In genomic region chr9:128648206-128648605, GRCh38 we compare ENCODE assay signal across 7 cellular contexts. TPM values are rescaled to one million over a fixed set of nuclear protein-coding genes. Genes with fewer than 3 reads are reported as not detected.
DNase-seq lines count a peak whose midpoint lies in the region; ATAC-seq, FAIRE-seq and TF ChIP-seq lines count a peak whose summit lies in the region.
"Not testable (repeated sequence)": the region's sequence is repeated elsewhere in the genome, so short reads cannot be mapped to it uniquely, and the experiment has no call there.

No MANE protein-coding gene starts in this region.

- not testable (repeated sequence) for H3K4me1 ChIP-seq in endothelial cell of umbilical vein (ENCODE audit: control insufficient read depth, extremely low read depth, insufficient read depth, low read length); HepG2 (ENCODE audit: insufficient read depth, low read length)

- not testable (repeated sequence) for BruUV-seq in endothelial cell of umbilical vein (replicated peaks; lab: Mats Ljungman, UMichigan); HepG2 (replicated peaks; lab: Mats Ljungman, UMichigan)

- not testable (repeated sequence) for TF ChIP-seq POLR2A in endothelial cell of umbilical vein (IDR thresholded peaks at IDR 0.05; ENCODE audit: low read depth, low read length); HepG2 (IDR thresholded peaks at IDR 0.05; ENCODE audit: insufficient read depth in 1 of 2, low read depth in 2 of 2, low read length in 2 of 2)

- not testable (repeated sequence) for TF ChIP-seq EP300 in HepG2 (IDR thresholded peaks at IDR 0.05; ENCODE audit: low read depth in 2 of 2, low read length in 2 of 2); HepG2 (CRISPR knock-in tag; IDR thresholded peaks at IDR 0.05; ENCODE audit: borderline replicate concordance)

- TF ChIP-seq CTCF in GM06990 (IDR thresholded peaks at IDR 0.05; ENCODE audit: insufficient read depth, low read length, poor library complexity, severe bottlenecking) (peak; percentile 22), endothelial cell of umbilical vein (IDR thresholded peaks at IDR 0.05; ENCODE audit: extremely low read depth in 1 of 2, insufficient read depth in 1 of 2, low read depth in 1 of 2, low read length in 2 of 2) (peak in 1 of 2 donors; percentile 35), HepG2 (CRISPR knock-in tag; IDR thresholded peaks at IDR 0.05) (peak; percentile 78)

- in situ Hi-C loops in HepG2 (cut with HindIII; ENCODE audit: extremely low pct_ligation_motif_present, low pct_unique_long_range_greater_than_20kb), result not testable (repeated sequence)

- CTCF ChIA-PET in endothelial cell of umbilical vein (lab: Charles Lee) (interaction anchor here (0.6 to 1.7 kb wide), 9 partner anchors 9 to 227 kb away, joined by 3 to 6 read pairs (median 3); partner anchors contain the start of genes DYNC2I2 and ENDOG), HepG2 (lab: Yijun Ruan, JAX; ENCODE audit: low intra/inter-chr PET ratio, low total read pairs) (interaction anchor here (0.7 to 1.3 kb wide), 4 partner anchors 13 to 279 kb away, joined by 3 to 7 read pairs (median 4); partner anchors contain the start of gene PKN3)

- WGBS in HepG2 (ENCODE audit: low lambda C conversion rate), result 90% methylated on average over 7 of the region's 9 CpGs

- POLR2A ChIA-PET in endothelial cell of umbilical vein (lab: Charles Lee) (interaction anchor here (0.7 kb wide), 1 partner anchor 90 kb away, joined by 4 read pairs; no protein-coding TSS in a partner anchor), HepG2 (lab: Yijun Ruan, JAX) (interaction anchor here (0.7 kb wide), 1 partner anchor 170 kb away, joined by 3 read pairs; the partner anchor contains the start of gene ENDOG)

- not testable (repeated sequence) for H3K4me3 ChIP-seq in GM06990 (replicated peaks; ENCODE audit: low read depth, low read length); endothelial cell of umbilical vein (replicated peaks in 1 of 3; ENCODE audit: insufficient read depth in 1 of 3, low read depth in 1 of 3, low read length in 3 of 3); HepG2 (replicated peaks in 1 of 3; ENCODE audit: insufficient read depth in 1 of 3, low read depth in 2 of 3, low read length in 3 of 3)

- dilution Hi-C loops in endothelial cell of umbilical vein (cut with MboI; ENCODE audit: extremely low pct_ligation_motif_present, low sequenced_read_pairs), result not testable (repeated sequence)

- H3K9me1 ChIP-seq in endothelial cell of umbilical vein (replicated peaks; ENCODE audit: control insufficient read depth, extremely low read depth, insufficient read depth, low read length), result not testable (repeated sequence)

- not testable (repeated sequence) for H3K27me3 ChIP-seq in GM06990 (replicated peaks; ENCODE audit: control insufficient read depth, insufficient read depth, low read length); endothelial cell of umbilical vein (ENCODE audit: control insufficient read depth in 2 of 2, insufficient read depth in 2 of 2, low read length in 2 of 2); HepG2 (ENCODE audit: control insufficient read depth in 1 of 2, insufficient read depth in 2 of 2, low read length in 2 of 2)

- peak; percentile 67 for FAIRE-seq in endothelial cell of umbilical vein (lab: Jason Lieb, UNC)
- not testable (repeated sequence) for FAIRE-seq in HepG2 (lab: Jason Lieb, UNC)

- DNase-seq in GM06990 (ENCODE audit: extremely low read depth, insufficient read length), result not testable (repeated sequence)
- DNase-seq in NCI-H748 (lab: John Stamatoyannopoulos, UW; ENCODE audit: unreplicated experiment) (peak; percentile 30), endothelial cell of umbilical vein (ENCODE audit: low read depth, low spot score) (peak; percentile 46), HepG2 (ENCODE audit: low spot score) (peak; percentile 40)
- DNase-seq in activated CD4-positive, CD25-positive, alpha-beta regulatory T cell (lab: John Stamatoyannopoulos, UW), result peak; percentile 29 to 59 (median 44)
- DNase-seq in activated T-helper 9 cell treated with anti-CD3 and anti-CD28 coated beads, Interleukin-2, amount 50 U/mL, for 16 hours (ENCODE audit: low read depth), result peak; percentile 46
- peak; percentile 73 to 79 for DNase-seq in stimulated activated CD4-positive, alpha-beta T cell treated with anti-CD3 and anti-CD28 coated beads, Interleukin-2, amount 100 ng/mL, for 24 hours

- not testable (repeated sequence) for H3K79me2 ChIP-seq in endothelial cell of umbilical vein (ENCODE audit: control insufficient read depth, insufficient read depth, low read length); HepG2 (ENCODE audit: insufficient read depth, low read length)

- intact Hi-C loops in endothelial cell of umbilical vein (cut with micrococcal nuclease); HepG2 (cut with micrococcal nuclease; ENCODE audit: unreplicated experiment): not testable (repeated sequence)

- H3K27ac ChIP-seq in endothelial cell of umbilical vein (ENCODE audit: insufficient read depth, low read depth, low read length); HepG2 (ENCODE audit: extremely low read length, insufficient read depth, low read length): not testable (repeated sequence)

- not testable (repeated sequence) for H3K9me3 ChIP-seq in endothelial cell of umbilical vein (replicated peaks; ENCODE audit: control insufficient read depth, insufficient read depth, low read length); HepG2 (ENCODE audit: low read length)

- not testable (repeated sequence) for H4K20me1 ChIP-seq in endothelial cell of umbilical vein (replicated peaks; ENCODE audit: control insufficient read depth, extremely low read depth, insufficient read depth, low read length); HepG2 (ENCODE audit: insufficient read depth, low read length)

- peak; percentile 94 for ATAC-seq in HepG2

- not testable (repeated sequence) for H3K4me2 ChIP-seq in endothelial cell of umbilical vein (ENCODE audit: insufficient read depth, low read length); HepG2 (ENCODE audit: low read depth, low read length)

- not testable (repeated sequence) for H2AFZ ChIP-seq in endothelial cell of umbilical vein (ENCODE audit: low read depth, low read length); HepG2 (ENCODE audit: low read length)

- H3K36me3 ChIP-seq in GM06990 (ENCODE audit: control insufficient read depth, insufficient read depth, low read length); endothelial cell of umbilical vein (ENCODE audit: control insufficient read depth in 2 of 2, extremely low read depth in 1 of 2, insufficient read depth in 2 of 2, low read length in 2 of 2); HepG2 (replicated peaks in 1 of 2; ENCODE audit: control insufficient read depth in 1 of 2, insufficient read depth in 2 of 2, low read length in 2 of 2): not testable (repeated sequence)

- H3K9ac ChIP-seq in endothelial cell of umbilical vein (replicated peaks; ENCODE audit: extremely low read depth, insufficient read depth, low read length); HepG2 (ENCODE audit: insufficient read depth, low read depth, low read length): not testable (repeated sequence)

- TF ChIP-seq RAD21 in HepG2 (CRISPR knock-in tag; IDR thresholded peaks at IDR 0.05), result peak; percentile 87

RNA-seq across cellular contexts. Expression of gene DYNC2I2, which starts 8.4 kb away (rescaled TPM):
- total RNA-seq in endothelial cell of umbilical vein, result 68.5 and 73.6 TPM in 2 replicates
- polyA plus RNA-seq in endothelial cell of umbilical vein, result 82.6 and 88.5 TPM in 2 replicates
- 56.2 and 80.5 TPM in 2 replicates for polyA plus RNA-seq in endothelial cell of umbilical vein (2011; cell fraction: cytosol; rRNA removed)
- 74.6 and 80.8 TPM in 2 replicates for polyA plus RNA-seq in endothelial cell of umbilical vein (2011; cell fraction: nucleus; rRNA removed)
- 39.7 and 41.2 TPM in 2 replicates for polyA plus RNA-seq in endothelial cell of umbilical vein (2012)
- polyA minus RNA-seq in endothelial cell of umbilical vein, result 32.9 and 45.3 TPM in 2 replicates
- 181 TPM for polyA minus RNA-seq in endothelial cell of umbilical vein (2011; cell fraction: cytosol; rRNA and poly(A)+ RNA removed)
- polyA minus RNA-seq in endothelial cell of umbilical vein (2011; cell fraction: nucleus; rRNA and poly(A)+ RNA removed), result 21.7 and 31.4 TPM in 2 replicates
- total RNA-seq in HepG2 (2016; rRNA removed; fragmentation: Illumina TruSeq; extraction: Trizol), result 31.1 and 40.2 TPM in 2 replicates
- total RNA-seq in HepG2 (2016; cell fraction: cytosol; rRNA removed; fragmentation: Illumina TruSeq; extraction: Trizol; ENCODE audit: low read depth), result 35.7 and 35.9 TPM in 2 replicates
- 30.0 and 41.4 TPM in 2 replicates for total RNA-seq in HepG2 (2016; cell fraction: insoluble cytoplasmic fraction; rRNA removed; fragmentation: Illumina TruSeq; extraction: Trizol)
- 44.4 and 48.2 TPM in 2 replicates for total RNA-seq in HepG2 (2016; cell fraction: membrane; rRNA removed; fragmentation: Illumina TruSeq; extraction: Trizol)
- 29.1 and 30.6 TPM in 2 replicates for total RNA-seq in HepG2 (2016; cell fraction: nucleus; rRNA removed; fragmentation: Illumina TruSeq; extraction: Trizol)
- polyA plus RNA-seq in HepG2 (2011; rRNA removed), result 12.5 and 13.7 TPM in 2 replicates
- 8.1 and 18.6 TPM in 2 replicates for polyA plus RNA-seq in HepG2 (2011; cell fraction: cytosol; rRNA removed)
- 38.0 and 51.4 TPM in 2 replicates for polyA plus RNA-seq in HepG2 (2011; cell fraction: nucleus; rRNA removed)
- 3.2 and 5.6 TPM in 2 replicates for polyA plus RNA-seq in HepG2 (2012)
- polyA plus RNA-seq in HepG2 (2016; cell fraction: cytosol; fragmentation: Illumina TruSeq; extraction: Trizol; ENCODE audit: low read depth), result 38.3 and 39.4 TPM in 2 replicates
- polyA plus RNA-seq in HepG2 (2016; cell fraction: insoluble cytoplasmic fraction; fragmentation: Illumina TruSeq; extraction: Trizol; ENCODE audit: low read depth), result 29.4 and 33.1 TPM in 2 replicates
- polyA plus RNA-seq in HepG2 (2016; cell fraction: membrane; fragmentation: Illumina TruSeq; extraction: Trizol; ENCODE audit: low read depth), result 37.6 and 43.8 TPM in 2 replicates
- polyA plus RNA-seq in HepG2 (2016; cell fraction: nucleus; fragmentation: Illumina TruSeq; extraction: Trizol; ENCODE audit: insufficient read depth, low read depth), result 49.9 and 51.2 TPM in 2 replicates
- 21.4 and 223 TPM in 2 replicates for polyA minus RNA-seq in HepG2 (2011; rRNA and poly(A)+ RNA removed; ENCODE audit: low replicate concordance)
- 7.2 and 10.8 TPM in 2 replicates for polyA minus RNA-seq in HepG2 (2011; cell fraction: cytosol; rRNA and poly(A)+ RNA removed)
- polyA minus RNA-seq in HepG2 (2011; cell fraction: nucleus; rRNA and poly(A)+ RNA removed), result 9.3 and 12.7 TPM in 2 replicates

RNA-seq across cellular contexts. Expression of gene SET, which starts 40.8 kb away (rescaled TPM):
- total RNA-seq in endothelial cell of umbilical vein (448 and 483 TPM in 2 replicates), HepG2 (2016; rRNA removed; fragmentation: Illumina TruSeq; extraction: Trizol) (611 and 724 TPM in 2 replicates)
- polyA plus RNA-seq in endothelial cell of umbilical vein (61.1 and 96.9 TPM in 2 replicates), HepG2 (2011; rRNA removed) (72.8 and 94.2 TPM in 2 replicates)
- 102 and 105 TPM in 2 replicates for polyA plus RNA-seq in endothelial cell of umbilical vein (2011; cell fraction: cytosol; rRNA removed)
- polyA plus RNA-seq in endothelial cell of umbilical vein (2011; cell fraction: nucleus; rRNA removed), result 97.8 and 153 TPM in 2 replicates
- polyA plus RNA-seq in endothelial cell of umbilical vein (2012), result 325 and 505 TPM in 2 replicates
- polyA minus RNA-seq in endothelial cell of umbilical vein, result 90.4 and 106 TPM in 2 replicates
- 487 TPM for polyA minus RNA-seq in endothelial cell of umbilical vein (2011; cell fraction: cytosol; rRNA and poly(A)+ RNA removed)
- polyA minus RNA-seq in endothelial cell of umbilical vein (2011; cell fraction: nucleus; rRNA and poly(A)+ RNA removed), result 47.0 and 61.7 TPM in 2 replicates
- 134 and 142 TPM in 2 replicates for total RNA-seq in HepG2 (2016; cell fraction: cytosol; rRNA removed; fragmentation: Illumina TruSeq; extraction: Trizol; ENCODE audit: low read depth)
- total RNA-seq in HepG2 (2016; cell fraction: insoluble cytoplasmic fraction; rRNA removed; fragmentation: Illumina TruSeq; extraction: Trizol), result 623 and 704 TPM in 2 replicates
- 360 and 385 TPM in 2 replicates for total RNA-seq in HepG2 (2016; cell fraction: membrane; rRNA removed; fragmentation: Illumina TruSeq; extraction: Trizol)
- total RNA-seq in HepG2 (2016; cell fraction: nucleus; rRNA removed; fragmentation: Illumina TruSeq; extraction: Trizol), result 226 and 251 TPM in 2 replicates
- polyA plus RNA-seq in HepG2 (2011; cell fraction: cytosol; rRNA removed), result 44.1 and 56.3 TPM in 2 replicates
- 48.5 and 49.6 TPM in 2 replicates for polyA plus RNA-seq in HepG2 (2011; cell fraction: nucleus; rRNA removed)
- 275 and 331 TPM in 2 replicates for polyA plus RNA-seq in HepG2 (2012)
- 120 and 147 TPM in 2 replicates for polyA plus RNA-seq in HepG2 (2016; cell fraction: cytosol; fragmentation: Illumina TruSeq; extraction: Trizol; ENCODE audit: low read depth)
- polyA plus RNA-seq in HepG2 (2016; cell fraction: insoluble cytoplasmic fraction; fragmentation: Illumina TruSeq; extraction: Trizol; ENCODE audit: low read depth), result 668 and 723 TPM in 2 replicates
- 247 and 252 TPM in 2 replicates for polyA plus RNA-seq in HepG2 (2016; cell fraction: membrane; fragmentation: Illumina TruSeq; extraction: Trizol; ENCODE audit: low read depth)
- polyA plus RNA-seq in HepG2 (2016; cell fraction: nucleus; fragmentation: Illumina TruSeq; extraction: Trizol; ENCODE audit: insufficient read depth, low read depth), result 360 TPM in 2 replicates
- polyA minus RNA-seq in HepG2 (2011; rRNA and poly(A)+ RNA removed; ENCODE audit: low replicate concordance), result 44.1 and 254 TPM in 2 replicates
- polyA minus RNA-seq in HepG2 (2011; cell fraction: cytosol; rRNA and poly(A)+ RNA removed), result 141 and 156 TPM in 2 replicates
- 82.4 and 87.9 TPM in 2 replicates for polyA minus RNA-seq in HepG2 (2011; cell fraction: nucleus; rRNA and poly(A)+ RNA removed)

RNA-seq across cellular contexts. Expression of gene PKN3, which starts 54.1 kb away (rescaled TPM):
- 39.3 and 40.4 TPM in 2 replicates for total RNA-seq in endothelial cell of umbilical vein
- polyA plus RNA-seq in endothelial cell of umbilical vein, result 27.0 and 29.5 TPM in 2 replicates
- polyA plus RNA-seq in endothelial cell of umbilical vein (2011; cell fraction: cytosol; rRNA removed), result 23.3 and 25.2 TPM in 2 replicates
- polyA plus RNA-seq in endothelial cell of umbilical vein (2011; cell fraction: nucleus; rRNA removed), result 78.3 and 78.6 TPM in 2 replicates
- polyA plus RNA-seq in endothelial cell of umbilical vein (2012), result 25.5 and 27.3 TPM in 2 replicates
- polyA minus RNA-seq in endothelial cell of umbilical vein, result 17.7 and 28.9 TPM in 2 replicates
- polyA minus RNA-seq in endothelial cell of umbilical vein (2011; cell fraction: cytosol; rRNA and poly(A)+ RNA removed), result 44.7 TPM
- 13.8 and 18.9 TPM in 2 replicates for polyA minus RNA-seq in endothelial cell of umbilical vein (2011; cell fraction: nucleus; rRNA and poly(A)+ RNA removed)
- 8.3 and 13.2 TPM in 2 replicates for total RNA-seq in HepG2 (2016; rRNA removed; fragmentation: Illumina TruSeq; extraction: Trizol)
- 3.5 and 3.9 TPM in 2 replicates for total RNA-seq in HepG2 (2016; cell fraction: cytosol; rRNA removed; fragmentation: Illumina TruSeq; extraction: Trizol; ENCODE audit: low read depth)
- total RNA-seq in HepG2 (2016; cell fraction: insoluble cytoplasmic fraction; rRNA removed; fragmentation: Illumina TruSeq; extraction: Trizol), result 7.5 and 13.4 TPM in 2 replicates
- 7.9 and 8.7 TPM in 2 replicates for total RNA-seq in HepG2 (2016; cell fraction: membrane; rRNA removed; fragmentation: Illumina TruSeq; extraction: Trizol)
- 9.4 and 10.2 TPM in 2 replicates for total RNA-seq in HepG2 (2016; cell fraction: nucleus; rRNA removed; fragmentation: Illumina TruSeq; extraction: Trizol)
- 9.2 and 10.5 TPM in 2 replicates for polyA plus RNA-seq in HepG2 (2011; rRNA removed)
- polyA plus RNA-seq in HepG2 (2011; cell fraction: cytosol; rRNA removed), result 7.2 and 10.2 TPM in 2 replicates
- polyA plus RNA-seq in HepG2 (2011; cell fraction: nucleus; rRNA removed), result 27.1 and 49.1 TPM in 2 replicates
- 5.4 and 6.9 TPM in 2 replicates for polyA plus RNA-seq in HepG2 (2012)
- 3.8 and 4.1 TPM in 2 replicates for polyA plus RNA-seq in HepG2 (2016; cell fraction: cytosol; fragmentation: Illumina TruSeq; extraction: Trizol; ENCODE audit: low read depth)
- polyA plus RNA-seq in HepG2 (2016; cell fraction: insoluble cytoplasmic fraction; fragmentation: Illumina TruSeq; extraction: Trizol; ENCODE audit: low read depth), result 13.4 and 15.9 TPM in 2 replicates
- polyA plus RNA-seq in HepG2 (2016; cell fraction: membrane; fragmentation: Illumina TruSeq; extraction: Trizol; ENCODE audit: low read depth), result 6.4 and 7.7 TPM in 2 replicates
- 38.0 and 40.4 TPM in 2 replicates for polyA plus RNA-seq in HepG2 (2016; cell fraction: nucleus; fragmentation: Illumina TruSeq; extraction: Trizol; ENCODE audit: insufficient read depth, low read depth)
- 23.6 and 48.2 TPM in 2 replicates for polyA minus RNA-seq in HepG2 (2011; rRNA and poly(A)+ RNA removed; ENCODE audit: low replicate concordance)
- 6.9 and 13.8 TPM in 2 replicates for polyA minus RNA-seq in HepG2 (2011; cell fraction: cytosol; rRNA and poly(A)+ RNA removed)
- polyA minus RNA-seq in HepG2 (2011; cell fraction: nucleus; rRNA and poly(A)+ RNA removed), result 4.0 and 6.2 TPM in 2 replicates
